Comparison of ENCODE assay signal across 7 cellular contexts in the genomic region with DNA sequence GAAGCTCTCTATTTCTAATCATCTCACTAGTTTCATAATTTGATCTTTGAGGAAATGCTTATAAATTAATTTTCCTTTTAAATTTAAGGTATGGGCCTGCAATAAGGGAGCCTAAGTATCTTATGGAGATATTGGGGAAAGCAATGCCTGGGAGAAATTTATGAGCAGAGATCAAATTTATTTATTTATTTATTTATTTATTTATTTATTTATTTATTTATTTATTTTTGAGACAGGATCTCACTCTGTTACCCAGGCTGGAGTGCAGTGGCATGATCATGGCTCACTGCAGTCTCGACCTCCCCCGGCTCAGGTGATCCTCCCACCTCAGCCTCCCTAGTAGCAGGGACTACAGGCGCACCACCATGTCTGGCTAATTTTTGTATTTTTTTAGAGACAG.
DNase-seq lines count a peak whose midpoint lies in the region; ATAC-seq, FAIRE-seq and TF ChIP-seq lines count a peak whose summit lies in the region.
"Not testable (repeated sequence)": the region's sequence is repeated elsewhere in the genome, so short reads cannot be mapped to it uniquely, and the experiment has no call there.

No MANE protein-coding gene starts in this region.

- FAIRE-seq in kidney (lab: Jason Lieb, UNC), result not testable (repeated sequence)

- not testable (repeated sequence) for H4K20me1 ChIP-seq in Karpas-422 (ENCODE audit: insufficient read depth, low read depth, low read length); SU-DHL-6 (ENCODE audit: low read depth, low read length)

- not testable (repeated sequence) for H2AFZ ChIP-seq in Karpas-422 (ENCODE audit: low read length); SU-DHL-6 (ENCODE audit: low read depth, low read length, severe bottlenecking)

- CTCF ChIA-PET in CD4-positive, alpha-beta memory T cell (lab: Charles Lee; ENCODE audit: partially characterized antibody), result interaction anchor here (1.3 to 1.5 kb wide), 2 partner anchors 51 to 69 kb away, joined by 4 to 8 read pairs; no protein-coding TSS in a partner anchor

- peaks cover 67% of the 10 kb centered on the region for H3F3A ChIP-seq in SU-DHL-6 (ENCODE audit: insufficient read depth)

- H3K79me2 ChIP-seq in Karpas-422 (ENCODE audit: low read length) (peaks cover 69% of the 10 kb centered on the region), SU-DHL-6 (ENCODE audit: insufficient read depth, low read length) (peaks cover 72% of the 10 kb centered on the region)

- not testable (repeated sequence) for H3K9me3 ChIP-seq in CD4-positive, alpha-beta memory T cell (ENCODE audit: control insufficient read depth in 1 of 2, low read length in 2 of 2); Karpas-422 (ENCODE audit: low read length); SU-DHL-6 (ENCODE audit: insufficient read depth, low read length); colonic mucosa; kidney (ENCODE audit: control insufficient read depth in 1 of 2, low read length in 2 of 2); prostate gland

- H3K9ac ChIP-seq in Karpas-422 (ENCODE audit: low read length), result peak overlapping the region; percentile 87
- peak overlapping the region; percentile 93 for H3K9ac ChIP-seq in SU-DHL-6 (ENCODE audit: low read length)
- H3K9ac ChIP-seq in colonic mucosa (ENCODE audit: low read depth in 2 of 2, low read length in 2 of 2); kidney (ENCODE audit: low read length in 2 of 2): not testable (repeated sequence)

- H3K4me2 ChIP-seq in Karpas-422 (ENCODE audit: low read depth, low read length, poor library complexity, severe bottlenecking) (peak overlapping the region; percentile 74), SU-DHL-6 (ENCODE audit: low read depth, low read length, poor library complexity, severe bottlenecking) (peak overlapping the region; percentile 87)

- H3K27me3 Mint-ChIP-seq in CD4-positive, alpha-beta memory T cell; activated T-cell treated with anti-CD3 and anti-CD28 coated beads, Interleukin-2, amount 50 U/mL, for 4 hours (ENCODE audit: low read depth): not testable (repeated sequence)

- TF ChIP-seq POLR2A in prostate gland (IDR thresholded peaks at IDR 0.05), result not testable (repeated sequence)

- H3K36me3 ChIP-seq in CD4-positive, alpha-beta memory T cell (ENCODE audit: insufficient read depth, low read length); Karpas-422 (ENCODE audit: insufficient read depth, low read length); SU-DHL-6 (ENCODE audit: low read length); colonic mucosa; kidney (ENCODE audit: control insufficient read depth in 1 of 2, insufficient read depth in 2 of 2, low read length in 2 of 2); prostate gland: not testable (repeated sequence)

- H3K9me2 ChIP-seq in Karpas-422 (replicated peaks; ENCODE audit: insufficient read depth, low read length); SU-DHL-6 (replicated peaks; ENCODE audit: insufficient read depth, low read length): not testable (repeated sequence)

- not testable (repeated sequence) for H3K27me3 ChIP-seq in CD4-positive, alpha-beta memory T cell (ENCODE audit: insufficient read depth, low read length); Karpas-422 (ENCODE audit: low read length); SU-DHL-6 (ENCODE audit: low read length); colonic mucosa; prostate gland (replicated peaks; ENCODE audit: insufficient read depth)

- not testable (repeated sequence) for ATAC-seq in activated T-cell treated with anti-CD3 and anti-CD28 coated beads, Interleukin-2, amount 50 U/mL, for 4 hours

- TF ChIP-seq CTCF in SU-DHL-6 (IDR thresholded peaks at IDR 0.05; ENCODE audit: insufficient read depth, low read length, poor library complexity, severe bottlenecking); colonic mucosa (IDR thresholded peaks at IDR 0.05); kidney (IDR thresholded peaks at IDR 0.05; ENCODE audit: borderline replicate concordance, extremely low read depth, insufficient read depth); prostate gland (IDR thresholded peaks at IDR 0.05): not testable (repeated sequence)

- 98% methylated on average over 3 of the region's 3 CpGs for WGBS in prostate gland

- peak overlapping the region in 1 of 2 donors; percentile 8 for H3K4me3 ChIP-seq in CD4-positive, alpha-beta memory T cell (ENCODE audit: low read length in 2 of 2)
- H3K4me3 ChIP-seq in Karpas-422 (ENCODE audit: low read length) (peak overlapping the region; percentile 81), SU-DHL-6 (ENCODE audit: insufficient read depth, low read length, poor library complexity, severe bottlenecking) (peak overlapping the region; percentile 68)
- H3K4me3 ChIP-seq in colonic mucosa; kidney (ENCODE audit: low read length in 2 of 2); prostate gland: not testable (repeated sequence)

- H3K36me3 Mint-ChIP-seq in CD4-positive, alpha-beta memory T cell, result peaks cover 0 to 25% of the 10 kb centered on the region in 2 donors
- H3K36me3 Mint-ChIP-seq in activated T-cell treated with anti-CD3 and anti-CD28 coated beads, Interleukin-2, amount 50 U/mL, for 4 hours (ENCODE audit: insufficient read depth), result not testable (repeated sequence)

- peaks cover 44 to 79% (median 66%) of the 10 kb centered on the region in 4 donors for H3K4me1 Mint-ChIP-seq in CD4-positive, alpha-beta memory T cell
- H3K4me1 Mint-ChIP-seq in activated T-cell treated with anti-CD3 and anti-CD28 coated beads, Interleukin-2, amount 50 U/mL, for 4 hours (ENCODE audit: low read depth), result peaks cover 75% of the 10 kb centered on the region

- H3K4me1 ChIP-seq in CD4-positive, alpha-beta memory T cell (ENCODE audit: insufficient read depth, low read length), result peaks cover 76% of the 10 kb centered on the region
- H3K4me1 ChIP-seq in Karpas-422 (ENCODE audit: low read length) (peaks cover 88% of the 10 kb centered on the region), kidney (ENCODE audit: control insufficient read depth in 1 of 2, insufficient read depth in 1 of 2, low read depth in 1 of 2, low read length in 2 of 2) (peaks cover 9 to 14% of the 10 kb centered on the region in 2 donors), prostate gland (replicated peaks) (peaks cover 11% of the 10 kb centered on the region)
- H3K4me1 ChIP-seq in colonic mucosa, result not testable (repeated sequence)

- peak overlapping the region; percentile 98 for H3K27ac ChIP-seq in CD4-positive, alpha-beta memory T cell (ENCODE audit: low read depth, low read length)
- H3K27ac ChIP-seq in Karpas-422 (ENCODE audit: low read length), result peak overlapping the region; percentile 96
- H3K27ac ChIP-seq in SU-DHL-6 (ENCODE audit: low read depth, low read length), result peak overlapping the region; percentile 93
- peak overlapping the region; percentile 91 for H3K27ac ChIP-seq in colonic mucosa
- not testable (repeated sequence) for H3K27ac ChIP-seq in kidney (ENCODE audit: low read depth in 2 of 2, low read length in 2 of 2)
- peak overlapping the region; percentile 93 for H3K27ac ChIP-seq in prostate gland

- intact Hi-C loops in CD4-positive, alpha-beta memory T cell (cut with micrococcal nuclease); colonic mucosa (cut with DNase I); kidney (cut with DNase I); prostate gland (cut with DNase I): not testable (repeated sequence)

- peak overlapping the region; percentile 88 to 98 (median 97) for H3K27ac Mint-ChIP-seq in CD4-positive, alpha-beta memory T cell

- not testable (repeated sequence) for H3K9me3 Mint-ChIP-seq in CD4-positive, alpha-beta memory T cell; activated T-cell treated with anti-CD3 and anti-CD28 coated beads, Interleukin-2, amount 50 U/mL, for 4 hours

- H3K4me3 Mint-ChIP-seq in CD4-positive, alpha-beta memory T cell, result peak overlapping the region; percentile 84 to 96 (median 94)
- H3K4me3 Mint-ChIP-seq in activated T-cell treated with anti-CD3 and anti-CD28 coated beads, Interleukin-2, amount 50 U/mL, for 4 hours, result peak overlapping the region; percentile 85

- not testable (repeated sequence) for DNase-seq in CD4-positive, alpha-beta memory T cell; Karpas-422; activated T-cell treated with anti-CD3 and anti-CD28 coated beads, Interleukin-2, amount 50 U/mL, for 4 hours; colonic mucosa; prostate gland (ENCODE audit: low spot score)
- DNase-seq in kidney, result peak; percentile 52

- POLR2A ChIA-PET in CD4-positive, alpha-beta memory T cell (lab: Charles Lee; ENCODE audit: partially characterized antibody), result interaction anchor here (1.7 to 2.4 kb wide), 3 partner anchors 10 to 24 kb away, joined by 12 to 18 read pairs (median 12); no protein-coding TSS in a partner anchor
